In the genomic region with DNA sequence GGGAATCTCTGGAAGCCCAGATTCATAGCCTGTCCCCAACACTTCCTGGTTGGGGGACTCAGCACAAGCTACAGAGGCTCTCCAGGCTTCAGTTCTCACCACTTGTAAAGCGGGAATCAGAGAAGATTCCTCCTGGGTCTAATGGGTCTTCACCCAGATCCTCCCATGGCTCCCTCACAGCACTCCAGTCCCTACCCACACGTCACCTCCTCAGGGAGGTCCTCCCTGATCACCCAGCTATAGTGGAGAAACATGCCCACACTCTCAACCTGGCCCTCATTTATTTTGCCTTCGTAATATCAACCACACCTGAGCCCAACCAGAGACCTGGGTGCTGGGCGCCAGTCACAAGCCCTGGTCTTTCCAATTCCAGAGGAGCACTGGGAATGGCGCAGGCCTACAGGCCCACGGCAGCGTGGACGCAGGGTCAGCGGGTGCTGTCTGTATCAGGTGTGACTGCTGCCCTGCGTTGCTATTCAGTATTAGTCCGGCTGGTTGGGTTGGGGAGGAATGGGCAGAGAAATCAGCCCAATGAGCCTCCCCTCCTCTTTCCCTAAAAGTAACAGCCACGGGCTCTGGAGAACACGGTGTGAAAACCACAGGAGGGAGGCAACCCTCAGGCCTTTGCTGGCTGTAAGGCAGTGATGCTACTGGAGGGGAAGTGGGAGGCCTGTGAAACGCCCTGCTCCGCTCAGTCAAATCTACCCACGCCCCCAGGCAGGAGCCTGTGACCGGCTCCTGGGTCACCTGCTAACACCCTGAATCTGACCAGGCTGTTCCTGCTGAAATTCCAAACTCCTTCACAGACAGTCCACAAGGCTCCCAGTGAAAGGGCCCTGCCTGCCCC, we compare ENCODE assay signal across 9 cellular contexts. TPM values are rescaled to one million over a fixed set of nuclear protein-coding genes. Genes with fewer than 3 reads are reported as not detected.
DNase-seq lines count a peak whose midpoint lies in the region; ATAC-seq and TF ChIP-seq lines count a peak whose summit lies in the region.
"Had no signal": no experiment of that assay in that cellular context is flagged by ENCODE, and none has a peak within 500 bp of the region (broad histone marks: within the 10 kb centered on the region; RNA-seq: fewer than 3 reads in every experiment).

No MANE protein-coding gene starts in this region.

- H3K36me3 Mint-ChIP-seq in CD14-positive monocyte, result peaks cover 8 to 10% of the 10 kb centered on the region in 2 donors
- H3K36me3 Mint-ChIP-seq in IgD-negative memory B cell, result peaks cover 5% of the 10 kb centered on the region

- no peak overlapping the region for H2BK12ac ChIP-seq in neuronal stem cell (ENCODE audit: low read length)

- no peak overlapping the region for H2BK5ac ChIP-seq in neuronal stem cell (ENCODE audit: low read length)

- WGBS in neuronal stem cell (ENCODE audit: extremely low coverage in 2 of 2, insufficient read length in 2 of 2, insufficient replicate concordance in 1 of 2), 2 donors, result no CpG with 5 or more reads among the region's 17 CpGs

- H3K9me3 ChIP-seq in colonic mucosa, result no peaks in the 10 kb centered on the region
- H3K9me3 ChIP-seq in neuronal stem cell (replicated peaks in 1 of 2; ENCODE audit: control insufficient read depth in 2 of 2, insufficient read depth in 1 of 2, low read depth in 1 of 2, low read length in 2 of 2), result no peaks in the 10 kb centered on the region

- H3K4me3 Mint-ChIP-seq in CD14-positive monocyte (no peak overlapping the region), IgD-negative memory B cell (peak overlapping the region; percentile 73 to 92 (median 81))
- H3K4me3 Mint-ChIP-seq: dendritic cell treated with granulocyte-macrophage colony-stimulating factor and Interleukin-4, amounts not matched to agents 40 ng/mL and 50 ng/mL, for 4 days had no signal

- TF ChIP-seq CTCF in CD14-positive monocyte (IDR thresholded peaks at IDR 0.05) (no peak), colonic mucosa (IDR thresholded peaks at IDR 0.05) (no peak)

- H3K4ac ChIP-seq in neuronal stem cell (ENCODE audit: low read length), result no peak overlapping the region

- H3K27me3 ChIP-seq in colonic mucosa, result no peaks in the 10 kb centered on the region
- no peaks in the 10 kb centered on the region for H3K27me3 ChIP-seq in neuronal stem cell (ENCODE audit: control insufficient read depth in 3 of 3, insufficient read depth in 3 of 3, low read depth in 1 of 3, low read length in 3 of 3)

- H3K4me1 ChIP-seq in colonic mucosa, result peaks cover 19% of the 10 kb centered on the region
- peaks cover 9 to 13% of the 10 kb centered on the region in 2 donors for H3K4me1 ChIP-seq in neuronal stem cell (ENCODE audit: control insufficient read depth in 2 of 2, insufficient read depth in 1 of 2, low read depth in 1 of 2, low read length in 2 of 2)

- no peak overlapping the region for H3K4me2 ChIP-seq in neuronal stem cell (ENCODE audit: insufficient read depth, low read length, poor library complexity, severe bottlenecking)

- H3K9me3 Mint-ChIP-seq in CD14-positive monocyte, result no peaks in the 10 kb centered on the region
- H3K9me3 Mint-ChIP-seq in IgD-negative memory B cell, result no peaks in the 10 kb centered on the region
- H3K9me3 Mint-ChIP-seq: dendritic cell treated with granulocyte-macrophage colony-stimulating factor and Interleukin-4, amounts not matched to agents 40 ng/mL and 50 ng/mL, for 4 days had no signal

- H3K14ac ChIP-seq in neuronal stem cell (ENCODE audit: low read length), result no peak overlapping the region

- peak overlapping the region; percentile 84 for H3K18ac ChIP-seq in neuronal stem cell (ENCODE audit: low read length)

- peak overlapping the region in 4 of 7 donors; percentile 0 to 87 (median 61) for H3K27ac Mint-ChIP-seq in CD14-positive monocyte
- peak overlapping the region; percentile 63 to 93 (median 90) for H3K27ac Mint-ChIP-seq in IgD-negative memory B cell
- H3K27ac Mint-ChIP-seq: dendritic cell treated with granulocyte-macrophage colony-stimulating factor and Interleukin-4, amounts not matched to agents 40 ng/mL and 50 ng/mL, for 4 days had no signal

- no peak for DNase-seq in CD14-positive monocyte (ENCODE audit: low spot score)
- no peak for DNase-seq in colonic mucosa
- DNase-seq in neuronal stem cell (ENCODE audit: low spot score), result no peak
- no peak for DNase-seq in NCI-H1105 treated with DMSO at 0.1 percent for 48 hours (lab: John Stamatoyannopoulos, UW)
- no peak for DNase-seq in SIG-M5 (lab: John Stamatoyannopoulos, UW)

- H2BK15ac ChIP-seq in neuronal stem cell (ENCODE audit: low read length), result no peak overlapping the region

- H2AFZ ChIP-seq in neuronal stem cell (ENCODE audit: low read length), result no peak overlapping the region

- H3K27me3 Mint-ChIP-seq in CD14-positive monocyte (ENCODE audit: low read depth in 3 of 3) (no peaks in the 10 kb centered on the region), IgD-negative memory B cell (no peaks in the 10 kb centered on the region)
- H3K27me3 Mint-ChIP-seq: dendritic cell treated with granulocyte-macrophage colony-stimulating factor and Interleukin-4, amounts not matched to agents 40 ng/mL and 50 ng/mL, for 4 days had no signal

- ATAC-seq in GM21619 (IDR thresholded peaks at IDR 0.05; ENCODE audit: unreplicated experiment) (no peak), GM21576 (IDR thresholded peaks at IDR 0.05; ENCODE audit: unreplicated experiment) (no peak)

- H3K27ac ChIP-seq in colonic mucosa, result peak overlapping the region; percentile 75
- H3K27ac ChIP-seq in neuronal stem cell (replicated peaks; ENCODE audit: low read length), result no peak overlapping the region

- H3K36me3 ChIP-seq in colonic mucosa (no peaks in the 10 kb centered on the region), neuronal stem cell (replicated peaks in 1 of 2; ENCODE audit: control insufficient read depth in 2 of 2, insufficient read depth in 2 of 2, low read length in 2 of 2) (peaks cover 4 to 13% of the 10 kb centered on the region in 2 donors)

- H2AK5ac ChIP-seq in neuronal stem cell (ENCODE audit: low read depth, low read length), result peak overlapping the region; percentile 77

- no peak overlapping the region for H4K91ac ChIP-seq in neuronal stem cell (ENCODE audit: low read depth, low read length, poor library complexity)

- peak overlapping the region; percentile 13 to 58 for H3K9ac ChIP-seq in colonic mucosa (ENCODE audit: low read depth in 2 of 2, low read length in 2 of 2)
- H3K9ac ChIP-seq in neuronal stem cell (ENCODE audit: low read depth, low read length, poor library complexity), result no peak overlapping the region

- intact Hi-C loops in CD14-positive monocyte (cut with micrococcal nuclease), result loop anchor here in 1 of 2 donors (10.0 kb wide), 1 partner anchor 145 kb away; no protein-coding TSS in a partner anchor
- intact Hi-C loops in colonic mucosa (cut with DNase I), result no loop called here

- H3K4me3 ChIP-seq in colonic mucosa (no peak overlapping the region), neuronal stem cell (ENCODE audit: low read length in 2 of 2) (no peak overlapping the region)

- peaks cover 28% of the 10 kb centered on the region for H3K79me1 ChIP-seq in neuronal stem cell (ENCODE audit: low read depth, low read length)

- H4K8ac ChIP-seq in neuronal stem cell (ENCODE audit: low read depth, low read length), result no peak overlapping the region

- H3K4me1 Mint-ChIP-seq in CD14-positive monocyte (peaks cover 53% of the 10 kb centered on the region), IgD-negative memory B cell (peaks cover 29 to 63% (median 39%) of the 10 kb centered on the region in 3 donors)

- no peak overlapping the region for H2BK120ac ChIP-seq in neuronal stem cell (ENCODE audit: low read depth, low read length)

- peak overlapping the region; percentile 87 for H3K23ac ChIP-seq in neuronal stem cell (ENCODE audit: low read depth, low read length, poor library complexity)

RNA-seq across cellular contexts. Expression of a gene that starts 5.2 kb away (rescaled TPM):
- polyA plus RNA-seq in CD14-positive monocyte, result 10 to 100 TPM; 11.4 to 16.3 TPM
- 28.1 TPM for polyA plus RNA-seq in IgD-negative memory B cell
- 100 to 1,000 TPM in 1 of 2 donors, 10 to 100 TPM in 1; 95.4 to 119 TPM for total RNA-seq in colonic mucosa
- 104 TPM for polyA plus RNA-seq in neuronal stem cell (2013, experiment 1 of 2)
- 107 TPM for polyA plus RNA-seq in neuronal stem cell (2013, experiment 2 of 2)

RNA-seq across cellular contexts. Expression of a gene that starts 53.5 kb away (rescaled TPM):
- polyA plus RNA-seq in CD14-positive monocyte, result not detected
- polyA plus RNA-seq in IgD-negative memory B cell, result not detected
- under 1 TPM; 0.50 to 0.64 TPM for total RNA-seq in colonic mucosa
- 0.66 TPM for polyA plus RNA-seq in neuronal stem cell (2013, experiment 1 of 2)
- polyA plus RNA-seq in neuronal stem cell (2013, experiment 2 of 2), result 0.69 TPM

Comparison
In these comparisons a context has a peak if more than half of its experiments do, and no peak if none do; other contexts are left out.
1. H3K4me3 Mint-ChIP-seq: peak in IgD-negative memory B cell (4 of 4); none in CD14-positive monocyte (0 of 2).